ENCODE assay signal across 8 cellular contexts in genomic region chr21:40143822-40144525, GRCh38.
DNase-seq lines count a peak whose midpoint lies in the region; ATAC-seq and TF ChIP-seq lines count a peak whose summit lies in the region.

No MANE protein-coding gene starts in this region.

- ATAC-seq in HG02981 (IDR thresholded peaks at IDR 0.05; ENCODE audit: unreplicated experiment) = no peak

- peak; percentile 36 for DNase-seq in DMS153 treated with DMSO at 0.1 percent for 48 hours (lab: John Stamatoyannopoulos, UW; ENCODE audit: unreplicated experiment)
- peak; percentile 24 for DNase-seq in HuH-7 (ENCODE audit: low spot score)
- peak; percentile 53 for DNase-seq in RKO (ENCODE audit: low spot score)
- peak; percentile 51 for DNase-seq in kidney tubule cell (ENCODE audit: low spot score)
- DNase-seq in stimulated activated CD8-positive, alpha-beta memory T cell treated with anti-CD3 and anti-CD28 coated beads, Interleukin-15, amount 100 ng/mL, for 1 hour (ENCODE audit: low read depth) = peak; percentile 2
- no peak for DNase-seq in activated gamma-delta T cell (lab: John Stamatoyannopoulos, UW)

- no peaks in the 10 kb centered on the region for H3K27me3 Mint-ChIP-seq in brain

- peak overlapping the region in 1 of 5 experiments; percentile 49 for H3K27ac Mint-ChIP-seq in brain

- TF ChIP-seq CTCF in brain (conservative IDR thresholded peaks at IDR 0.05) = peak; percentile 89 to 91

- H3K36me3 Mint-ChIP-seq in brain = no peaks in the 10 kb centered on the region

- H3K4me1 Mint-ChIP-seq in brain = peaks cover 17% of the 10 kb centered on the region

- peaks cover 0 to 6% (median 0%) of the 10 kb centered on the region in 5 experiments for H3K9me3 Mint-ChIP-seq in brain

- no peak overlapping the region for H3K4me3 Mint-ChIP-seq in brain
